Comparison of ENCODE assay signal across 13 cellular contexts in genomic region chr2:197208841-197209240, GRCh38.
DNase-seq lines count a peak whose midpoint lies in the region; ATAC-seq and TF ChIP-seq lines count a peak whose summit lies in the region.
"Had no signal": no experiment of that assay in that cellular context is flagged by ENCODE, and none has a peak within 500 bp of the region (broad histone marks: within the 10 kb centered on the region; RNA-seq: fewer than 3 reads in every experiment).

No MANE protein-coding gene starts in this region.

- no peaks in the 10 kb centered on the region for H3K9me3 Mint-ChIP-seq in activated CD4-positive, alpha-beta T cell treated with anti-CD3 and anti-CD28 coated beads, Interleukin-2, amount 10 ng/mL, durations not matched to agents 24 days and 14 days
- no peaks in the 10 kb centered on the region for H3K9me3 Mint-ChIP-seq in T-helper 2 cell treated with Interferon-gamma antibody and Interleukin-4, amounts not matched to agents 5 μg/mL and 100 μg/mL, for 36 hours
- H3K9me3 Mint-ChIP-seq in stimulated activated memory B cell treated with anti-CD40 and anti-IgM and Interleukin-4, amounts not matched to agents 10 μg/mL and 1 μg/mL and 100 μg/mL, for 72 hours = no peaks in the 10 kb centered on the region

- no peaks in the 10 kb centered on the region for H3K27me3 ChIP-seq in esophagus squamous epithelium

- H3K4me1 ChIP-seq in esophagus squamous epithelium = peaks cover 4 to 38% (median 6%) of the 10 kb centered on the region in 3 donors

- H3K4me1 Mint-ChIP-seq in activated CD4-positive, alpha-beta T cell treated with anti-CD3 and anti-CD28 coated beads, Interleukin-2, amount 10 ng/mL, durations not matched to agents 24 days and 14 days = peaks cover 92% of the 10 kb centered on the region
- peaks cover 87% of the 10 kb centered on the region for H3K4me1 Mint-ChIP-seq in T-helper 2 cell treated with Interferon-gamma antibody and Interleukin-4, amounts not matched to agents 5 μg/mL and 100 μg/mL, for 36 hours (ENCODE audit: low read depth)
- peaks cover 92% of the 10 kb centered on the region for H3K4me1 Mint-ChIP-seq in stimulated activated memory B cell treated with anti-CD40 and anti-IgM and Interleukin-4, amounts not matched to agents 10 μg/mL and 1 μg/mL and 100 μg/mL, for 72 hours

- peak overlapping the region; percentile 68 for H3K4me3 Mint-ChIP-seq in activated CD4-positive, alpha-beta T cell treated with anti-CD3 and anti-CD28 coated beads, Interleukin-2, amount 10 ng/mL, durations not matched to agents 24 days and 14 days
- H3K4me3 Mint-ChIP-seq in T-helper 2 cell treated with Interferon-gamma antibody and Interleukin-4, amounts not matched to agents 5 μg/mL and 100 μg/mL, for 36 hours = peak overlapping the region; percentile 61
- no peak overlapping the region for H3K4me3 Mint-ChIP-seq in stimulated activated memory B cell treated with anti-CD40 and anti-IgM and Interleukin-4, amounts not matched to agents 10 μg/mL and 1 μg/mL and 100 μg/mL, for 72 hours

- no peak for ATAC-seq in stimulated activated memory B cell treated with anti-CD40 and anti-IgM and Interleukin-4, amounts not matched to agents 10 μg/mL and 1 μg/mL and 100 μg/mL, for 72 hours
- ATAC-seq in esophagus mucosa (no peak), GM21576 (IDR thresholded peaks at IDR 0.05; ENCODE audit: unreplicated experiment) (no peak)

- no peak for TF ChIP-seq CTCF in esophagus squamous epithelium (IDR thresholded peaks at IDR 0.05)

- in situ Hi-C loops in KBM-7 (cut with MboI; ENCODE audit: low pct_unique_long_range_greater_than_20kb, low sequenced_read_pairs) = no loop called here

- peaks cover 12% of the 10 kb centered on the region for H3K36me3 Mint-ChIP-seq in activated CD4-positive, alpha-beta T cell treated with anti-CD3 and anti-CD28 coated beads, Interleukin-2, amount 10 ng/mL, durations not matched to agents 24 days and 14 days (ENCODE audit: low read depth)
- H3K36me3 Mint-ChIP-seq in T-helper 2 cell treated with Interferon-gamma antibody and Interleukin-4, amounts not matched to agents 5 μg/mL and 100 μg/mL, for 36 hours (ENCODE audit: low read depth) = peaks cover 28% of the 10 kb centered on the region
- H3K36me3 Mint-ChIP-seq in stimulated activated memory B cell treated with anti-CD40 and anti-IgM and Interleukin-4, amounts not matched to agents 10 μg/mL and 1 μg/mL and 100 μg/mL, for 72 hours = peaks cover 15% of the 10 kb centered on the region

- intact Hi-C loops in activated CD4-positive, alpha-beta T cell treated with anti-CD3 and anti-CD28 coated beads, Interleukin-2, amount 10 ng/mL, durations not matched to agents 24 days and 14 days (cut with micrococcal nuclease) = loop anchor here (1.0 to 5.0 kb wide), 4 partner anchors 10 to 223 kb away; no protein-coding TSS in a partner anchor
- intact Hi-C loops in esophagus squamous epithelium (cut with DNase I) = no loop called here

- peak overlapping the region; percentile 97 for H3K27ac Mint-ChIP-seq in activated CD4-positive, alpha-beta T cell treated with anti-CD3 and anti-CD28 coated beads, Interleukin-2, amount 10 ng/mL, durations not matched to agents 24 days and 14 days
- H3K27ac Mint-ChIP-seq in T-helper 2 cell treated with Interferon-gamma antibody and Interleukin-4, amounts not matched to agents 5 μg/mL and 100 μg/mL, for 36 hours = peak overlapping the region; percentile 90
- H3K27ac Mint-ChIP-seq in stimulated activated memory B cell treated with anti-CD40 and anti-IgM and Interleukin-4, amounts not matched to agents 10 μg/mL and 1 μg/mL and 100 μg/mL, for 72 hours = peak overlapping the region; percentile 91

- TF ChIP-seq POLR2A in esophagus squamous epithelium (IDR thresholded peaks at IDR 0.05) = peak in 1 of 4 donors; percentile 24

- DNase-seq in activated CD4-positive, alpha-beta T cell treated with anti-CD3 and anti-CD28 coated beads, Interleukin-2, amount 10 ng/mL, durations not matched to agents 24 days and 14 days = no peak
- no peak for DNase-seq in activated CD4-positive, alpha-beta T cell treated with anti-CD3 and anti-CD28 coated beads for 4 hours
- no peak for DNase-seq in T-helper 2 cell treated with Interferon-gamma antibody and Interleukin-4, amounts not matched to agents 5 μg/mL and 100 μg/mL, for 36 hours (ENCODE audit: low spot score)
- DNase-seq in esophagus squamous epithelium (lab: John Stamatoyannopoulos, UW) (no peak), KBM-7 (no peak)
- DNase-seq: activated CD8-positive, alpha-beta memory T cell treated with anti-CD3 and anti-CD28 coated beads for 24 hours; NCI-H1092 treated with DMSO at 0.1 percent for 48 hours; NCI-H524 treated with DMSO at 0.1 percent for 48 hours had no signal

- 28 to 36% methylated on average over 3 of the region's 3 CpGs for WGBS in esophagus squamous epithelium, 2 donors

- H3K9me3 ChIP-seq in esophagus squamous epithelium = no peaks in the 10 kb centered on the region
- H3K9me3 ChIP-seq: A549 had no signal

- no peaks in the 10 kb centered on the region for H3K36me3 ChIP-seq in esophagus squamous epithelium

- no peaks in the 10 kb centered on the region for H3K27me3 Mint-ChIP-seq in activated CD4-positive, alpha-beta T cell treated with anti-CD3 and anti-CD28 coated beads, Interleukin-2, amount 10 ng/mL, durations not matched to agents 24 days and 14 days
- H3K27me3 Mint-ChIP-seq in T-helper 2 cell treated with Interferon-gamma antibody and Interleukin-4, amounts not matched to agents 5 μg/mL and 100 μg/mL, for 36 hours (ENCODE audit: low read depth) = no peaks in the 10 kb centered on the region
- H3K27me3 Mint-ChIP-seq in stimulated activated memory B cell treated with anti-CD40 and anti-IgM and Interleukin-4, amounts not matched to agents 10 μg/mL and 1 μg/mL and 100 μg/mL, for 72 hours = no peaks in the 10 kb centered on the region

- H3K27ac ChIP-seq in esophagus squamous epithelium = peak overlapping the region in 3 of 4 donors; percentile 12 to 77 (median 51)
- H3K27ac ChIP-seq: A549, SK-N-MC had no signal

- H3K4me3 ChIP-seq in esophagus squamous epithelium = no peak overlapping the region
- H3K4me3 ChIP-seq: A549, SK-N-MC had no signal
